25 cellular contexts compared by ENCODE assay signal in the genomic region with DNA sequence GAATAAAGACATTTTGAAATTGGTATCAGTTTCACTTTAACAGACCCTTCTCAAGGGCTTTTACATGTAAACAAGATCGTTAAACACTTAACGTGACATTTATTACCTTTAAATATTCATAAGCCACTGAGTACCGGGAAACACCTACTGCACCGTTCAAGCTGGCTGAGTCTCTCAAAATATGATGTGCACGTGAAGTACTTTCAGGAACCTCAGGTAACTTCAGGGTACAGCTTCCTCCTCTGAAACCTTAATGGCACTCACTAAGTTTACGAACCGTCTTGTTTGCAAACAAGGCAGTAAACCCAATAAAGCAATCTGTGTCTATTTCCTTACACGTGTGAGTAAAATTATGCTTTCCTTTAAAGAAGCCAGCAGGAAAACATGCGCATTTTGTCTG.
A peak's percentile ranks its signal among the peaks of the same experiment; 100 is the strongest.
DNase-seq lines count a peak whose midpoint lies in the region; TF ChIP-seq lines count a peak whose summit lies in the region.
"Had no signal": no experiment of that assay in that cellular context is flagged by ENCODE, and none has a peak within 500 bp of the region (broad histone marks: within the 10 kb centered on the region; RNA-seq: fewer than 3 reads in every experiment).

No MANE protein-coding gene starts in this region.

- H3K36me3 ChIP-seq in brain microvascular endothelial cell (replicated peaks) = no peaks in the 10 kb centered on the region
- H3K36me3 ChIP-seq: prostate gland had no signal

- TF ChIP-seq CTCF in epithelial cell of esophagus (IDR thresholded peaks at IDR 0.05; ENCODE audit: insufficient read depth, low read depth, low read length, missing control alignments) = no peak
- no peak for TF ChIP-seq CTCF in brain microvascular endothelial cell (IDR thresholded peaks at IDR 0.05; ENCODE audit: low read depth, low read length, missing control alignments)

- H3K27me3 ChIP-seq in brain microvascular endothelial cell (replicated peaks) = no peaks in the 10 kb centered on the region
- H3K27me3 ChIP-seq: testis had no signal

- H3K27ac ChIP-seq in brain microvascular endothelial cell = no peak overlapping the region
- H3K27ac ChIP-seq: prostate gland, testis had no signal

- H3K4me3 ChIP-seq in epithelial cell of esophagus (ENCODE audit: low read length) = no peak overlapping the region
- H3K4me3 ChIP-seq in brain microvascular endothelial cell (ENCODE audit: low read depth, low read length) = no peak overlapping the region
- H3K4me3 ChIP-seq: prostate gland, testis had no signal

- in situ Hi-C loops in brain microvascular endothelial cell (cut with HindIII; ENCODE audit: low pct_ligation_motif_present, low sequenced_read_pairs) = no loop called here

- DNase-seq in NCI-H345 (lab: John Stamatoyannopoulos, UW) (peak; percentile 49), NCI-H345 treated with DMSO at 0.1 percent for 48 hours (lab: John Stamatoyannopoulos, UW; ENCODE audit: unreplicated experiment) (no peak), NCI-H2029 (lab: John Stamatoyannopoulos, UW) (peak; percentile 78), epithelial cell of esophagus (ENCODE audit: low read depth) (peak; percentile 40), renal cortical epithelial cell (ENCODE audit: low read depth) (peak; percentile 75), NCI-H524 (lab: John Stamatoyannopoulos, UW) (no peak), SW480 (ENCODE audit: low spot score) (no peak), brain microvascular endothelial cell (no peak)
- DNase-seq: activated CD4-positive, alpha-beta T cell treated with anti-CD3 and anti-CD28 coated beads, Interleukin-2, amount 50 U/mL, for 48 hours; activated naive CD4-positive, alpha-beta T cell; activated T-cell treated with anti-CD3 and anti-CD28 coated beads, Interleukin-2, amount 50 U/mL, for 72 hours; AML-193; CD4-positive, CD25-positive, alpha-beta regulatory T cell; central memory CD4-positive, alpha-beta T cell; effector memory CD8-positive, alpha-beta T cell; KG1; MM.1S; NCI-H2227 treated with DMSO at 0.1 percent for 48 hours; NK-92 treated with Interleukin-12 subunit alpha and Interleukin-12 subunit beta, amount 100 ng/mL, for 24 hours; occipital lobe; Right ventricle myocardium superior; stimulated activated CD8-positive, alpha-beta memory T cell treated with anti-CD3 and anti-CD28 coated beads, Interleukin-4, amount 100 ng/mL, for 48 hours; T-helper 17 cell; testis had no signal

Comparison
In these comparisons a context has a peak if more than half of its experiments do, and no peak if none do; other contexts are left out.
1. DNase-seq: peak in NCI-H345 (single experiment), NCI-H2029 (single experiment), epithelial cell of esophagus (single experiment) and renal cortical epithelial cell (single experiment); none in NCI-H345 treated with DMSO at 0.1 percent for 48 hours (single experiment), NCI-H524 (0 of 2), SW480 (single experiment) and brain microvascular endothelial cell (single experiment).